Comparison of ENCODE assay signal across 8 cellular contexts in genomic region chr2:215311625-215312394, GRCh38. TPM values are rescaled to one million over a fixed set of nuclear protein-coding genes. Genes with fewer than 3 reads are reported as not detected.
DNase-seq lines count a peak whose midpoint lies in the region; ATAC-seq and TF ChIP-seq lines count a peak whose summit lies in the region.

TSS of gene ATIC (plus strand) at chr2:215312059. CDS start at chr2:215312143, 84 bp downstream.

- H3K27me3 Mint-ChIP-seq in activated T-cell treated with anti-CD3 and anti-CD28 coated beads, Interleukin-2, amount 50 U/mL, for 72 hours (ENCODE audit: low read depth), result no peaks in the 10 kb centered on the region

- peaks cover 12% of the 10 kb centered on the region for H3K4me1 ChIP-seq in KMS-11 (ENCODE audit: low read depth, poor library complexity, severe bottlenecking)
- peaks cover 0 to 17% (median 5%) of the 10 kb centered on the region in 4 donors for H3K4me1 ChIP-seq in Peyer's patch
- peaks cover 7 to 26% (median 21%) of the 10 kb centered on the region in 4 donors for H3K4me1 ChIP-seq in esophagus muscularis mucosa

- peaks cover 42% of the 10 kb centered on the region for H3K4me1 Mint-ChIP-seq in activated T-cell treated with anti-CD3 and anti-CD28 coated beads, Interleukin-2, amount 50 U/mL, for 72 hours (ENCODE audit: low read depth)

- no peaks in the 10 kb centered on the region for H3K36me3 ChIP-seq in KMS-11 (ENCODE audit: insufficient read depth)
- no peaks in the 10 kb centered on the region for H3K36me3 ChIP-seq in Peyer's patch
- peaks cover 0 to 7% (median 0%) of the 10 kb centered on the region in 4 donors for H3K36me3 ChIP-seq in esophagus muscularis mucosa

- TF ChIP-seq CTCF in KMS-11 (conservative IDR thresholded peaks at IDR 0.05; ENCODE audit: low read depth, low read length), result no peak
- TF ChIP-seq CTCF in Peyer's patch (IDR thresholded peaks at IDR 0.05), result peak in 3 of 6 experiments; percentile 16 to 39 (median 20)
- peak; percentile 14 to 32 (median 24) for TF ChIP-seq CTCF in esophagus muscularis mucosa (IDR thresholded peaks at IDR 0.05)

- peak; percentile 100 for ATAC-seq in GM21737 (IDR thresholded peaks at IDR 0.05; ENCODE audit: unreplicated experiment)
- ATAC-seq in activated T-cell treated with anti-CD3 and anti-CD28 coated beads, Interleukin-2, amount 50 U/mL, for 72 hours (replicated peaks in 1 of 2), result peak; percentile 99

- peak within 1 kb of the TSS; percentile 77 for H2AFZ ChIP-seq in KMS-11 (ENCODE audit: low read depth)

- whole genome bisulfite sequencing in esophagus muscularis mucosa, result 3% methylated on average over 28 of the region's 64 CpGs

- no peaks in the 10 kb centered on the region for H3K9me3 Mint-ChIP-seq in activated T-cell treated with anti-CD3 and anti-CD28 coated beads, Interleukin-2, amount 50 U/mL, for 72 hours

- H3K27me3 ChIP-seq in KMS-11 (ENCODE audit: insufficient read depth, low read depth) (no peaks in the 10 kb centered on the region), Peyer's patch (no peaks in the 10 kb centered on the region), esophagus muscularis mucosa (no peaks in the 10 kb centered on the region)

- peak within 1 kb of the TSS; percentile 89 for H3K4me2 ChIP-seq in KMS-11

- peak within 1 kb of the TSS; percentile 91 to 96 for H3K4me3 Mint-ChIP-seq in activated T-cell treated with anti-CD3 and anti-CD28 coated beads, Interleukin-2, amount 50 U/mL, for 72 hours

- peak within 1 kb of the TSS; percentile 93 for H3K27ac Mint-ChIP-seq in activated T-cell treated with anti-CD3 and anti-CD28 coated beads, Interleukin-2, amount 50 U/mL, for 72 hours

- peak within 1 kb of the TSS; percentile 94 for H3K9ac ChIP-seq in KMS-11

- H4K20me1 ChIP-seq in KMS-11 (ENCODE audit: insufficient read depth), result no peaks in the 10 kb centered on the region

- H3K4me3 ChIP-seq in KMS-11 (IDR thresholded peaks at IDR 0.05; ENCODE audit: insufficient read depth, low read depth, low read length), result peak within 1 kb of the TSS; percentile 47
- peak within 1 kb of the TSS; percentile 58 to 85 (median 66) for H3K4me3 ChIP-seq in Peyer's patch
- H3K4me3 ChIP-seq in esophagus muscularis mucosa, result peak within 1 kb of the TSS; percentile 65 to 82 (median 72)

- TF ChIP-seq EP300 in esophagus muscularis mucosa (IDR thresholded peaks at IDR 0.05), result no peak

- DNase-seq in DMS53 treated with DMSO at 0.1 percent for 48 hours (lab: John Stamatoyannopoulos, UW; ENCODE audit: unreplicated experiment) (peak; percentile 75), Peyer's patch (peak; percentile 96 to 98 (median 98)), esophagus muscularis mucosa (ENCODE audit: extremely low spot score) (peak; percentile 99), myocyte (ENCODE audit: low read depth) (peak; percentile 93)
- DNase-seq in activated T-cell treated with anti-CD3 and anti-CD28 coated beads, Interleukin-2, amount 50 U/mL, for 72 hours, result peak; percentile 93 to 94
- DNase-seq in stimulated activated CD8-positive, alpha-beta memory T cell treated with anti-CD3 and anti-CD28 coated beads, Interleukin-7, amount 100 ng/mL, for 48 hours (ENCODE audit: extremely low read depth in 1 of 2, low read depth in 1 of 2), result peak; percentile 89 to 90

- intact Hi-C loops in esophagus muscularis mucosa (cut with DNase I), result no loop called here

- H3K27ac ChIP-seq in KMS-11 (peak within 1 kb of the TSS; percentile 77), Peyer's patch (peak within 1 kb of the TSS; percentile 72 to 87 (median 75)), esophagus muscularis mucosa (replicated peaks in 1 of 4) (peak within 1 kb of the TSS; percentile 76 to 88 (median 86))

- TF ChIP-seq POLR2A in Peyer's patch (IDR thresholded peaks at IDR 0.05) (peak; percentile 15 to 64), esophagus muscularis mucosa (IDR thresholded peaks at IDR 0.05; ENCODE audit: low read depth) (no peak)

- H3K9me3 ChIP-seq in Peyer's patch, result no peaks in the 10 kb centered on the region
- no peaks in the 10 kb centered on the region for H3K9me3 ChIP-seq in esophagus muscularis mucosa

- peaks cover 48% of the 10 kb centered on the region for H3K79me2 ChIP-seq in KMS-11 (ENCODE audit: insufficient read depth, low read depth)

- peaks cover 6 to 13% of the 10 kb centered on the region in 2 donors for H3K36me3 Mint-ChIP-seq in activated T-cell treated with anti-CD3 and anti-CD28 coated beads, Interleukin-2, amount 50 U/mL, for 72 hours (ENCODE audit: insufficient read depth in 2 of 2)

RNA-seq across cellular contexts. Expression of gene ATIC, which starts in this region (rescaled TPM):
- total RNA-seq in Peyer's patch (10 to 100 TPM; 34.5 to 69.5 (median 41.3) TPM), esophagus muscularis mucosa (10 to 100 TPM; 29.1 to 50.8 (median 34.4) TPM), myocyte (11.9 and 13.7 TPM in 2 replicates)
- 100 to 1,000 TPM; 189 to 237 TPM for total RNA-seq in activated T-cell treated with anti-CD3 and anti-CD28 coated beads, Interleukin-2, amount 50 U/mL, for 72 hours
- polyA plus RNA-seq in myocyte (2012), result 102 TPM

Comparison
In these comparisons a context has a peak if more than half of its experiments do, and no peak if none do; other contexts are left out.
1. Peak in every context shown above with its lines: DNase-seq, ATAC-seq, H3K4me3 ChIP-seq and H3K27ac ChIP-seq.